Comparison of ENCODE assay signal across 9 cellular contexts in the genomic region with DNA sequence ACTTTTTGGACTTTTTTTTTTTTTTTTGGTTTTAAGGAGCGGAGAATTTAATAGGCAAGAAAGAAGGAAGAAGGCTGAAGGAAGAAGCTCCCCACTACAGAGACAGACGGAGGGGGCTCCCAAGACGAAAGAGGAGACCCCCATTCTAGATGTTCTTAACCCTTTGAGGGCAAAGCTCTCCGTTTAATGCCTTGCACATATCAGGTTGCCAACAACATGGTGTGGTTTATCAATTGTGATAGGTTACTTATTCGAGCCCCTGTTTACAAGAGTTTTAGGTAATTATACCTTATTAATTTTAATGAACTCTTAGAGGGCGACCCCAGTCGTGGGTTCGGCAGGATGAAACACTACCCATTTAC. TPM values are rescaled to one million over a fixed set of nuclear protein-coding genes. Genes with fewer than 3 reads are reported as not detected.
DNase-seq lines count a peak whose midpoint lies in the region; ATAC-seq and TF ChIP-seq lines count a peak whose summit lies in the region.
"Had no signal": no experiment of that assay in that cellular context is flagged by ENCODE, and none has a peak within 500 bp of the region (broad histone marks: within the 10 kb centered on the region; RNA-seq: fewer than 3 reads in every experiment).

No MANE protein-coding gene starts in this region.

- peaks cover 5% of the 10 kb centered on the region for H3K36me3 Mint-ChIP-seq in activated CD4-positive, alpha-beta T cell treated with anti-CD3 and anti-CD28 coated beads, Interleukin-2, amount 10 ng/mL, durations not matched to agents 7 days and 5 days (ENCODE audit: low read depth)
- no peaks in the 10 kb centered on the region for H3K36me3 Mint-ChIP-seq in activated naive CD8-positive, alpha-beta T cell treated with anti-CD3 and anti-CD28 coated beads, Interleukin-2, amount 50 U/mL, for 24 hours (ENCODE audit: low read depth)

- CTCF ChIA-PET in activated CD4-positive, alpha-beta T cell treated with anti-CD3 and anti-CD28 coated beads, Interleukin-2, amount 10 ng/mL, durations not matched to agents 7 days and 5 days (lab: Charles Lee) = interaction anchor here (1.0 to 1.6 kb wide), 3 partner anchors 10 to 206 kb away, joined by 3 read pairs; no protein-coding TSS in a partner anchor

- peak overlapping the region; percentile 82 to 98 for H3K4me3 ChIP-seq in testis

- intact Hi-C loops in testis (cut with DNase I; ENCODE audit: low total_unique reads) = loop anchor here (10.0 kb wide), 1 partner anchor 329 kb away; a partner anchor contains a TSS

- H3K4me1 Mint-ChIP-seq in activated CD4-positive, alpha-beta T cell treated with anti-CD3 and anti-CD28 coated beads, Interleukin-2, amount 10 ng/mL, durations not matched to agents 7 days and 5 days = peaks cover 27% of the 10 kb centered on the region
- peaks cover 38% of the 10 kb centered on the region for H3K4me1 Mint-ChIP-seq in activated naive CD8-positive, alpha-beta T cell treated with anti-CD3 and anti-CD28 coated beads, Interleukin-2, amount 50 U/mL, for 24 hours

- no peaks in the 10 kb centered on the region for H3K9me3 ChIP-seq in testis

- no peak for TF ChIP-seq CTCF in testis (IDR thresholded peaks at IDR 0.05)

- no peak for DNase-seq in activated CD4-positive, alpha-beta T cell treated with anti-CD3 and anti-CD28 coated beads, Interleukin-2, amount 10 ng/mL, durations not matched to agents 7 days and 5 days
- no peak for DNase-seq in activated CD4-positive, alpha-beta T cell treated with anti-CD3 and anti-CD28 coated beads, Interleukin-2, amount 50 U/mL, for 48 hours
- no peak for DNase-seq in activated naive CD8-positive, alpha-beta T cell treated with anti-CD3 and anti-CD28 coated beads, Interleukin-2, amount 50 U/mL, for 24 hours
- DNase-seq in testis (no peak), NOMO-1 treated with DMSO at 0.1 percent for 48 hours (lab: John Stamatoyannopoulos, UW; ENCODE audit: unreplicated experiment) (no peak), OCI-M2 (lab: John Stamatoyannopoulos, UW; ENCODE audit: unreplicated experiment) (no peak), UCSD-AML1 (lab: John Stamatoyannopoulos, UW; ENCODE audit: unreplicated experiment) (no peak)
- DNase-seq: foreskin melanocyte had no signal

- H3K27ac Mint-ChIP-seq in activated CD4-positive, alpha-beta T cell treated with anti-CD3 and anti-CD28 coated beads, Interleukin-2, amount 10 ng/mL, durations not matched to agents 7 days and 5 days = peak overlapping the region; percentile 95
- peak overlapping the region; percentile 100 for H3K27ac Mint-ChIP-seq in activated naive CD8-positive, alpha-beta T cell treated with anti-CD3 and anti-CD28 coated beads, Interleukin-2, amount 50 U/mL, for 24 hours

- ATAC-seq in activated naive CD8-positive, alpha-beta T cell treated with anti-CD3 and anti-CD28 coated beads, Interleukin-2, amount 50 U/mL, for 24 hours = no peak

- H3K27me3 Mint-ChIP-seq in activated CD4-positive, alpha-beta T cell treated with anti-CD3 and anti-CD28 coated beads, Interleukin-2, amount 10 ng/mL, durations not matched to agents 7 days and 5 days = no peaks in the 10 kb centered on the region
- H3K27me3 Mint-ChIP-seq in activated naive CD8-positive, alpha-beta T cell treated with anti-CD3 and anti-CD28 coated beads, Interleukin-2, amount 50 U/mL, for 24 hours = no peaks in the 10 kb centered on the region

- WGBS in testis, 2 donors = 4 to 5% methylated on average over 8 of the region's 8 CpGs

- H3K4me1 ChIP-seq in testis = peaks cover 18% of the 10 kb centered on the region

- H3K9me3 Mint-ChIP-seq in activated CD4-positive, alpha-beta T cell treated with anti-CD3 and anti-CD28 coated beads, Interleukin-2, amount 10 ng/mL, durations not matched to agents 7 days and 5 days = no peaks in the 10 kb centered on the region
- H3K9me3 Mint-ChIP-seq in activated naive CD8-positive, alpha-beta T cell treated with anti-CD3 and anti-CD28 coated beads, Interleukin-2, amount 50 U/mL, for 24 hours = no peaks in the 10 kb centered on the region

- H3K27ac ChIP-seq in layer of hippocampus (ENCODE audit: low read depth, low read length) (peak overlapping the region; percentile 96), testis (peak overlapping the region; percentile 89 to 99)

- H3K27me3 ChIP-seq in layer of hippocampus (ENCODE audit: control insufficient read depth, insufficient read depth, low read length) (no peaks in the 10 kb centered on the region), testis (no peaks in the 10 kb centered on the region)

- TF ChIP-seq POLR2A in testis (IDR thresholded peaks at IDR 0.05) = no peak

- H3K4me3 Mint-ChIP-seq in activated CD4-positive, alpha-beta T cell treated with anti-CD3 and anti-CD28 coated beads, Interleukin-2, amount 10 ng/mL, durations not matched to agents 7 days and 5 days = peak overlapping the region; percentile 94
- H3K4me3 Mint-ChIP-seq in activated naive CD8-positive, alpha-beta T cell treated with anti-CD3 and anti-CD28 coated beads, Interleukin-2, amount 50 U/mL, for 24 hours = peak overlapping the region; percentile 91

- H3K36me3 ChIP-seq in testis (ENCODE audit: low read depth, missing control alignments) = no peaks in the 10 kb centered on the region

- POLR2A ChIA-PET in activated CD4-positive, alpha-beta T cell treated with anti-CD3 and anti-CD28 coated beads, Interleukin-2, amount 10 ng/mL, durations not matched to agents 7 days and 5 days (lab: Charles Lee) = interaction anchor here (0.6 to 1.8 kb wide), 2 partner anchors 18 to 31 kb away, joined by 3 to 4 read pairs; no protein-coding TSS in a partner anchor

RNA-seq across cellular contexts. Expression of a gene that starts 1.2 kb away (rescaled TPM):
- total RNA-seq in activated CD4-positive, alpha-beta T cell treated with anti-CD3 and anti-CD28 coated beads, Interleukin-2, amount 10 ng/mL, durations not matched to agents 7 days and 5 days = 10 to 100 TPM; 17.0 to 18.3 TPM
- total RNA-seq in testis = 10 to 100 TPM; 20.6 to 27.5 TPM
- polyA plus RNA-seq in testis (ENCODE audit: insufficient read depth, low read depth, low replicate concordance) = 23.0 TPM
